1 cellular context compared by ENCODE assay signal in genomic region chr11:95734009-95734572, GRCh38.
TF ChIP-seq lines count a peak whose summit lies in the region.

No MANE protein-coding gene starts in this region.

TF ChIP-seq in K562, 482 proteins besides CTCF, POLR2A, EP300 and RAD21 (continued from another document and continues in another):
- TF ChIP-seq PATZ1 (CRISPR knock-in tag; IDR thresholded peaks at IDR 0.05; ENCODE audit: borderline replicate concordance) (no peak), ZNF449 (CRISPR knock-in tag; IDR thresholded peaks at IDR 0.05) (no peak), ZNF589 (CRISPR knock-in tag; IDR thresholded peaks at IDR 0.05; ENCODE audit: low read depth) (peak; percentile 86), ZC3H4 (CRISPR knock-in tag; IDR thresholded peaks at IDR 0.05; ENCODE audit: borderline replicate concordance) (no peak), EHMT2 (IDR thresholded peaks at IDR 0.05) (no peak), CBX5 (IDR thresholded peaks at IDR 0.05; ENCODE audit: borderline replicate concordance, low read depth) (no peak), C11orf30 (IDR thresholded peaks at IDR 0.05; ENCODE audit: low read depth) (peak; percentile 84), DLX4 (CRISPR knock-in tag; IDR thresholded peaks at IDR 0.05) (no peak), BRCA1 (IDR thresholded peaks at IDR 0.05) (no peak), BRCA1 (CRISPR knock-in tag; IDR thresholded peaks at IDR 0.05) (no peak), ZNF785 (CRISPR knock-in tag; IDR thresholded peaks at IDR 0.05) (no peak), CHCHD3 (CRISPR knock-in tag; IDR thresholded peaks at IDR 0.05) (no peak), ZFX (CRISPR knock-in tag; IDR thresholded peaks at IDR 0.05) (no peak; the same call in 1 of the 2 replicates), CBFA2T2 (conservative IDR thresholded peaks at IDR 0.05) (peak; percentile 98), SRSF7 (optimal IDR thresholded peaks at IDR 0.05; ENCODE audit: low read depth, low read length) (no peak), ZNF830 (CRISPR knock-in tag; IDR thresholded peaks at IDR 0.05) (no peak), ELF2 (CRISPR knock-in tag; IDR thresholded peaks at IDR 0.05) (no peak), DMBX1 (CRISPR knock-in tag; IDR thresholded peaks at IDR 0.05; ENCODE audit: borderline replicate concordance) (0 out of 2 replicates have a peak, but pooled peaks have one; percentile 18), RFX7 (CRISPR knock-in tag; IDR thresholded peaks at IDR 0.05) (no peak), GTF3C2 (IDR thresholded peaks at IDR 0.05; ENCODE audit: borderline replicate concordance, extremely low read depth, insufficient read length) (no peak), DPF2 (IDR thresholded peaks at IDR 0.05) (peak; percentile 93), PURB (CRISPR knock-in tag; IDR thresholded peaks at IDR 0.05; ENCODE audit: low read depth) (no peak), CGGBP1 (CRISPR knock-in tag; IDR thresholded peaks at IDR 0.05) (no peak), BCOR (IDR thresholded peaks at IDR 0.05) (peak; percentile 23; the same call in 1 of the 2 replicates), ZC3H8 (IDR thresholded peaks at IDR 0.05) (no peak), E2F1 (CRISPR knock-in tag; IDR thresholded peaks at IDR 0.05) (no peak), LEF1 (IDR thresholded peaks at IDR 0.05) (peak; percentile 83), NEUROD1 (IDR thresholded peaks at IDR 0.05; ENCODE audit: borderline replicate concordance, low read depth, low read length, partially characterized antibody) (peak; percentile 71), MTA3 (IDR thresholded peaks at IDR 0.05; ENCODE audit: borderline replicate concordance) (0 out of 2 replicates have a peak, but pooled peaks have one; percentile 25), ATF7 (IDR thresholded peaks at IDR 0.05) (peak; percentile 38; the same call in 1 of the 2 replicates), HMGXB4 (CRISPR knock-in tag; IDR thresholded peaks at IDR 0.05) (no peak), PCBP1 (IDR thresholded peaks at IDR 0.05; ENCODE audit: low read depth, low read length, poor library complexity, severe bottlenecking) (no peak), TAF1 (IDR thresholded peaks at IDR 0.05; ENCODE audit: control insufficient read depth, extremely low read depth, insufficient read depth, low read length, severe bottlenecking) (no peak), ELF1 (tag; IDR thresholded peaks at IDR 0.05) (peak; percentile 69), STAT5A (IDR thresholded peaks at IDR 0.05; ENCODE audit: borderline replicate concordance, low read length) (peak; percentile 90), ZBTB11 (CRISPR knock-in tag; IDR thresholded peaks at IDR 0.05) (peak in 1 of 3 experiments; percentile 67; a peak in 1 of 6 replicates), ZNF586 (CRISPR knock-in tag; conservative IDR thresholded peaks at IDR 0.05) (no peak), GABPA (tag; conservative IDR thresholded peaks at IDR 0.05; ENCODE audit: low read depth) (peak; percentile 65), HNRNPH1 (optimal IDR thresholded peaks at IDR 0.05; ENCODE audit: low read depth, low read length) (no peak), ZKSCAN8 (CRISPR knock-in tag; IDR thresholded peaks at IDR 0.05) (0 out of 2 replicates have a peak, but pooled peaks have one; percentile 41), NCOA1 (IDR thresholded peaks at IDR 0.05; ENCODE audit: low read depth) (peak; percentile 79; the same call in 1 of the 2 replicates), SIRT6 (IDR thresholded peaks at IDR 0.05; ENCODE audit: low read depth, low read length) (no peak), ATF1 (CRISPR knock-in tag; IDR thresholded peaks at IDR 0.05) (no peak), ATF1 (tag; IDR thresholded peaks at IDR 0.05) (peak; percentile 35; the same call in 1 of the 2 replicates), ZNF197 (CRISPR knock-in tag; IDR thresholded peaks at IDR 0.05; ENCODE audit: low read depth) (no peak), TARDBP (IDR thresholded peaks at IDR 0.05) (no peak), DEAF1 (CRISPR knock-in tag; IDR thresholded peaks at IDR 0.05) (no peak)
